In genomic region chr12:116766285-116766684, GRCh38 we compare ENCODE assay signal across 26 cellular contexts.
"Had no signal": no experiment of that assay in that cellular context is flagged by ENCODE, and none has a peak within 500 bp of the region (broad histone marks: within the 10 kb centered on the region; RNA-seq: fewer than 3 reads in every experiment).

No MANE protein-coding gene starts in this region.

- H3K4me1 ChIP-seq: neural progenitor cell, parathyroid adenoma, psoas muscle, stomach, thyroid gland, tibial nerve, upper lobe of left lung, vagina had no signal

- H3K79me2 ChIP-seq: parathyroid adenoma had no signal

- H3K9ac ChIP-seq: neural progenitor cell, parathyroid adenoma had no signal

- H3K36me3 ChIP-seq: neural progenitor cell, ovary, stomach, thoracic aorta, thyroid gland, tibial nerve, upper lobe of left lung, vagina had no signal

- H3K27ac ChIP-seq: neural progenitor cell, ovary, parathyroid adenoma, psoas muscle, skin epidermis, stomach, thoracic aorta, thyroid gland, tibial nerve, upper lobe of left lung, vagina had no signal

- H3K9me3 ChIP-seq: ovary, psoas muscle, stomach, thoracic aorta, thyroid gland, tibial nerve, upper lobe of left lung, vagina had no signal

- ATAC-seq: natural killer cell; psoas muscle; right cardiac atrium; sciatic nerve; stimulated activated effector memory CD8-positive, alpha-beta T cell treated with anti-CD3 and anti-CD28 coated beads, Interleukin-12 subunit alpha, Interleukin-12 subunit beta, amount 100 ng/mL, for 72 hours; stimulated activated naive B cell treated with anti-CD40 and anti-IgM and Interleukin-4, amounts not matched to agents 10 μg/mL and 1 μg/mL and 100 μg/mL, for 72 hours had no signal

- H3K4me2 ChIP-seq: neural progenitor cell, smooth muscle cell had no signal

- FAIRE-seq: urothelium cell line had no signal

- H3K4me3 ChIP-seq: neural progenitor cell, ovary, psoas muscle, skin epidermis, smooth muscle cell, stomach, thoracic aorta, thyroid gland, tibial nerve, upper lobe of left lung, vagina had no signal

- H2AFZ ChIP-seq: neural progenitor cell, parathyroid adenoma had no signal

- DNase-seq: natural killer cell; occipital lobe; ovary; posterior cingulate gyrus; psoas muscle; right cardiac atrium; stimulated activated CD4-positive, alpha-beta T cell treated with anti-CD3 and anti-CD28 coated beads, Interleukin-15, amount 100 ng/mL, for 24 hours; stimulated activated CD4-positive, alpha-beta T cell treated with anti-CD3 and anti-CD28 coated beads, Interleukin-2, amount 100 ng/mL, for 24 hours; stimulated activated CD4-positive, alpha-beta T cell treated with anti-CD3 and anti-CD28 coated beads, Interleukin-2, amount 100 ng/mL, for 48 hours; stimulated activated CD4-positive, alpha-beta T cell treated with anti-CD3 and anti-CD28 coated beads, Interleukin-4, amount 100 ng/mL, for 24 hours; stimulated activated naive B cell treated with anti-CD40 and anti-IgM and Interleukin-4, amounts not matched to agents 10 μg/mL and 1 μg/mL and 100 μg/mL, for 72 hours; stimulated activated naive CD4-positive, alpha-beta T cell treated with Interleukin-2 at 50 U/mL for 16 hours; stomach; thyroid gland; trophoblast cell; upper lobe of left lung had no signal

- H3K27me3 ChIP-seq: neural progenitor cell, ovary, stomach, thyroid gland, tibial nerve, upper lobe of left lung, vagina had no signal
